Comparison of ENCODE assay signal across 1 cellular context in genomic region chr22:26781062-26781461, GRCh38.
TF ChIP-seq lines count a peak whose summit lies in the region.

No MANE protein-coding gene starts in this region.

TF ChIP-seq in HEK293, 187 proteins besides CTCF, POLR2A, EP300 and RAD21 (continued from another document):
- no peak for TF ChIP-seq PRDM2 (tag by site-specific recombination; IDR thresholded peaks at IDR 0.05; ENCODE audit: borderline replicate concordance)
TF ChIP-seq in HEK293: peak in this region for 1.
